Comparison of ENCODE assay signal across 1 cellular context in genomic region chr22:36419177-36419911, GRCh38.
A peak's percentile ranks its signal among the peaks of the same experiment; 100 is the strongest.
TF ChIP-seq lines count a peak whose summit lies in the region.

No MANE protein-coding gene starts in this region.

TF ChIP-seq in HepG2, 621 proteins besides CTCF, POLR2A, EP300 and RAD21 (continued from another document and continues in another):
- TF ChIP-seq, protein P1, sequence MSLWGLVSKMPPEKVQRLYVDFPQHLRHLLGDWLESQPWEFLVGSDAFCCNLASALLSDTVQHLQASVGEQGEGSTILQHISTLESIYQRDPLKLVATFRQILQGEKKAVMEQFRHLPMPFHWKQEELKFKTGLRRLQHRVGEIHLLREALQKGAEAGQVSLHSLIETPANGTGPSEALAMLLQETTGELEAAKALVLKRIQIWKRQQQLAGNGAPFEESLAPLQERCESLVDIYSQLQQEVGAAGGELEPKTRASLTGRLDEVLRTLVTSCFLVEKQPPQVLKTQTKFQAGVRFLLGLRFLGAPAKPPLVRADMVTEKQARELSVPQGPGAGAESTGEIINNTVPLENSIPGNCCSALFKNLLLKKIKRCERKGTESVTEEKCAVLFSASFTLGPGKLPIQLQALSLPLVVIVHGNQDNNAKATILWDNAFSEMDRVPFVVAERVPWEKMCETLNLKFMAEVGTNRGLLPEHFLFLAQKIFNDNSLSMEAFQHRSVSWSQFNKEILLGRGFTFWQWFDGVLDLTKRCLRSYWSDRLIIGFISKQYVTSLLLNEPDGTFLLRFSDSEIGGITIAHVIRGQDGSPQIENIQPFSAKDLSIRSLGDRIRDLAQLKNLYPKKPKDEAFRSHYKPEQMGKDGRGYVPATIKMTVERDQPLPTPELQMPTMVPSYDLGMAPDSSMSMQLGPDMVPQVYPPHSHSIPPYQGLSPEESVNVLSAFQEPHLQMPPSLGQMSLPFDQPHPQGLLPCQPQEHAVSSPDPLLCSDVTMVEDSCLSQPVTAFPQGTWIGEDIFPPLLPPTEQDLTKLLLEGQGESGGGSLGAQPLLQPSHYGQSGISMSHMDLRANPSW (CRISPR knock-in tag; IDR thresholded peaks at IDR 0.05; ENCODE audit: borderline replicate concordance): peak; percentile 93
- TF ChIP-seq ATF7-NPFF (CRISPR knock-in tag; IDR thresholded peaks at IDR 0.05; ENCODE audit: low read depth): no peak
- no peak for TF ChIP-seq ZNF616 (CRISPR knock-in tag; IDR thresholded peaks at IDR 0.05; ENCODE audit: low read depth)
- TF ChIP-seq MXD1 (CRISPR knock-in tag; IDR thresholded peaks at IDR 0.05): no peak
- TF ChIP-seq NFYC (CRISPR knock-in tag; IDR thresholded peaks at IDR 0.05): peak; percentile 48; the same call in 1 of the 2 replicates
- TF ChIP-seq ZNF251 (CRISPR knock-in tag; IDR thresholded peaks at IDR 0.05): no peak
- peak; percentile 28; the same call in 1 of the 2 replicates for TF ChIP-seq SALL2 (CRISPR knock-in tag; IDR thresholded peaks at IDR 0.05)
- no peak for TF ChIP-seq ZFAT (CRISPR knock-in tag; conservative IDR thresholded peaks at IDR 0.05)
- TF ChIP-seq NFAT5 (CRISPR knock-in tag; IDR thresholded peaks at IDR 0.05): no peak
- TF ChIP-seq ZNF740 (CRISPR knock-in tag; IDR thresholded peaks at IDR 0.05): no peak; the same call in 1 of the 2 replicates
- peak; percentile 67 for TF ChIP-seq ZNF292 (CRISPR knock-in tag; IDR thresholded peaks at IDR 0.05; ENCODE audit: borderline replicate concordance, low read depth)
- TF ChIP-seq ZNF343 (CRISPR knock-in tag; IDR thresholded peaks at IDR 0.05): no peak
- no peak for TF ChIP-seq ATRX (CRISPR knock-in tag; IDR thresholded peaks at IDR 0.05; ENCODE audit: borderline replicate concordance)
- TF ChIP-seq ZNF225 (CRISPR knock-in tag; IDR thresholded peaks at IDR 0.05): no peak
- peak; percentile 70; the same call in 1 of the 2 replicates for TF ChIP-seq ZSCAN9 (CRISPR knock-in tag; IDR thresholded peaks at IDR 0.05; ENCODE audit: borderline replicate concordance)
- no peak for TF ChIP-seq ZBTB8A (CRISPR knock-in tag; IDR thresholded peaks at IDR 0.05; ENCODE audit: borderline replicate concordance, low read depth)
- peak; percentile 99 for TF ChIP-seq FOXP4 (CRISPR knock-in tag; IDR thresholded peaks at IDR 0.05)
- TF ChIP-seq DBP (CRISPR knock-in tag; IDR thresholded peaks at IDR 0.05; ENCODE audit: not compliant biosample characterization): no peak
- TF ChIP-seq ZNF337 (CRISPR knock-in tag; IDR thresholded peaks at IDR 0.05; ENCODE audit: borderline replicate concordance, low read depth): no peak
- TF ChIP-seq, protein P2, sequence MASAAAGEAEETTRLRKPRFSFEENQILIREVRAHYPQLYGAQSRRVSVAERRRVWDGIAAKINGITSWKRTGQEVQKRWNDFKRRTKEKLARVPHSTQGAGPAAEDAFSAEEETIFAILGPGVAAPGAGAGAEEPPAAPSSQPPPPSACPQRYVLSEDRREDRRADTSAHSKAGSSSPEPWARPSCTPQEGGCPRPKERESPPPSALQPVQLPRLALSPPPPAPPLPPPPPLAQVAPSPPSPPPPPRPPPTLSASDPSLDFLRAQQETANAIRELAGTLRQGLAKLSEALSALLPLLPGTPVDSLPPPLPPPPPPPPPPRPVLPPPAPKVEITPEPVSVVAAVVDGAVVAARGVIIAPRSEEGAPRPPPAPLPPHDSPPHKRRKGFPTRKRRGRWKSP (CRISPR knock-in tag; IDR thresholded peaks at IDR 0.05): peak; percentile 86; the same call in 1 of the 2 replicates
- TF ChIP-seq LBX2 (CRISPR knock-in tag; IDR thresholded peaks at IDR 0.05; ENCODE audit: borderline replicate concordance): no peak
- TF ChIP-seq, protein P3, sequence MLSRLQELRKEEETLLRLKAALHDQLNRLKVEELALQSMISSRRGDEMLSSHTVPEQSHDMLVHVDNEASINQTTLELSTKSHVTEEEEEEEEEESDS (CRISPR knock-in tag; IDR thresholded peaks at IDR 0.05; ENCODE audit: borderline replicate concordance): no peak
- TF ChIP-seq FOXO1 (CRISPR knock-in tag; IDR thresholded peaks at IDR 0.05): peak; percentile 99
- TF ChIP-seq HMG20B (CRISPR knock-in tag; conservative IDR thresholded peaks at IDR 0.05): peak; percentile 87; the same call in 1 of the 2 replicates
- no peak for TF ChIP-seq ZNF383 (CRISPR knock-in tag; IDR thresholded peaks at IDR 0.05; ENCODE audit: borderline replicate concordance)
- TF ChIP-seq FOXK1 (CRISPR knock-in tag; IDR thresholded peaks at IDR 0.05; ENCODE audit: borderline replicate concordance, low read depth): peak; percentile 98
- no peak for TF ChIP-seq ZFP82 (CRISPR knock-in tag; IDR thresholded peaks at IDR 0.05; ENCODE audit: borderline replicate concordance)
- peak; percentile 92; the same call in 1 of the 2 replicates for TF ChIP-seq SMAD3 (CRISPR knock-in tag; IDR thresholded peaks at IDR 0.05)
- TF ChIP-seq, protein P4, sequence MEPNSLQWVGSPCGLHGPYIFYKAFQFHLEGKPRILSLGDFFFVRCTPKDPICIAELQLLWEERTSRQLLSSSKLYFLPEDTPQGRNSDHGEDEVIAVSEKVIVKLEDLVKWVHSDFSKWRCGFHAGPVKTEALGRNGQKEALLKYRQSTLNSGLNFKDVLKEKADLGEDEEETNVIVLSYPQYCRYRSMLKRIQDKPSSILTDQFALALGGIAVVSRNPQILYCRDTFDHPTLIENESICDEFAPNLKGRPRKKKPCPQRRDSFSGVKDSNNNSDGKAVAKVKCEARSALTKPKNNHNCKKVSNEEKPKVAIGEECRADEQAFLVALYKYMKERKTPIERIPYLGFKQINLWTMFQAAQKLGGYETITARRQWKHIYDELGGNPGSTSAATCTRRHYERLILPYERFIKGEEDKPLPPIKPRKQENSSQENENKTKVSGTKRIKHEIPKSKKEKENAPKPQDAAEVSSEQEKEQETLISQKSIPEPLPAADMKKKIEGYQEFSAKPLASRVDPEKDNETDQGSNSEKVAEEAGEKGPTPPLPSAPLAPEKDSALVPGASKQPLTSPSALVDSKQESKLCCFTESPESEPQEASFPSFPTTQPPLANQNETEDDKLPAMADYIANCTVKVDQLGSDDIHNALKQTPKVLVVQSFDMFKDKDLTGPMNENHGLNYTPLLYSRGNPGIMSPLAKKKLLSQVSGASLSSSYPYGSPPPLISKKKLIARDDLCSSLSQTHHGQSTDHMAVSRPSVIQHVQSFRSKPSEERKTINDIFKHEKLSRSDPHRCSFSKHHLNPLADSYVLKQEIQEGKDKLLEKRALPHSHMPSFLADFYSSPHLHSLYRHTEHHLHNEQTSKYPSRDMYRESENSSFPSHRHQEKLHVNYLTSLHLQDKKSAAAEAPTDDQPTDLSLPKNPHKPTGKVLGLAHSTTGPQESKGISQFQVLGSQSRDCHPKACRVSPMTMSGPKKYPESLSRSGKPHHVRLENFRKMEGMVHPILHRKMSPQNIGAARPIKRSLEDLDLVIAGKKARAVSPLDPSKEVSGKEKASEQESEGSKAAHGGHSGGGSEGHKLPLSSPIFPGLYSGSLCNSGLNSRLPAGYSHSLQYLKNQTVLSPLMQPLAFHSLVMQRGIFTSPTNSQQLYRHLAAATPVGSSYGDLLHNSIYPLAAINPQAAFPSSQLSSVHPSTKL (CRISPR knock-in tag; IDR thresholded peaks at IDR 0.05): peak; percentile 98
- no peak for TF ChIP-seq ZNF646 (CRISPR knock-in tag; IDR thresholded peaks at IDR 0.05)
